In genomic region chr2:111238336-111238735, GRCh38 we compare ENCODE assay signal across 23 cellular contexts.
"Had no signal": no experiment of that assay in that cellular context is flagged by ENCODE, and none has a peak within 500 bp of the region (broad histone marks: within the 10 kb centered on the region; RNA-seq: fewer than 3 reads in every experiment).

No MANE protein-coding gene starts in this region.

- H3K36me3 ChIP-seq: prostate gland, right lobe of liver had no signal

- H3K9me3 ChIP-seq: prostate gland, right lobe of liver had no signal

- H3K4me1 Mint-ChIP-seq: activated B cell treated with CpG ODN at 0.5 μM for 24 hours, brain, T-helper 17 cell had no signal

- H3K4me2 ChIP-seq: smooth muscle cell had no signal

- ATAC-seq: activated T-cell treated with anti-CD3 and anti-CD28 coated beads, Interleukin-2, amount 50 U/mL, for 4 hours; effector memory CD8-positive, alpha-beta T cell; right lobe of liver; T-helper 17 cell had no signal

- H3K4me3 Mint-ChIP-seq: activated B cell treated with CpG ODN at 0.5 μM for 24 hours; activated CD8-positive, alpha-beta T cell treated with anti-CD3 and anti-CD28 coated beads for 36 hours; activated naive CD8-positive, alpha-beta T cell; activated T-cell treated with anti-CD3 and anti-CD28 coated beads, Interleukin-2, amount 50 U/mL, for 4 hours; brain; effector memory CD8-positive, alpha-beta T cell; mesothelial cell of epicardium; T-helper 17 cell had no signal

- H3K27ac Mint-ChIP-seq: activated B cell treated with CpG ODN at 0.5 μM for 24 hours; activated CD8-positive, alpha-beta T cell treated with anti-CD3 and anti-CD28 coated beads for 36 hours; activated naive CD8-positive, alpha-beta T cell; brain; mesothelial cell of epicardium; T-helper 17 cell had no signal

- H3K9me3 Mint-ChIP-seq: activated B cell treated with CpG ODN at 0.5 μM for 24 hours; activated CD8-positive, alpha-beta T cell treated with anti-CD3 and anti-CD28 coated beads for 36 hours; activated T-cell treated with anti-CD3 and anti-CD28 coated beads, Interleukin-2, amount 50 U/mL, for 4 hours; effector memory CD8-positive, alpha-beta T cell had no signal

- H3K4me1 ChIP-seq: prostate gland had no signal

- DNase-seq: activated B cell treated with CpG ODN at 0.5 μM for 24 hours; activated CD4-positive, alpha-beta T cell treated with anti-CD3 and anti-CD28 coated beads for 48 hours; activated effector memory CD4-positive, alpha-beta T cell treated with anti-CD3 and anti-CD28 coated beads, Interleukin-2, amount 50 U/mL, for 16 hours; activated T-cell treated with anti-CD3 and anti-CD28 coated beads, Interleukin-2, amount 50 U/mL, for 4 hours; amniotic stem cell; central memory CD4-positive, alpha-beta T cell; effector memory CD8-positive, alpha-beta T cell; head of caudate nucleus; kidney glomerular epithelial cell; right lobe of liver; stimulated activated CD4-positive, alpha-beta T cell treated with anti-CD3 and anti-CD28 coated beads, Interleukin-4, amount 100 ng/mL, for 4 hours; stimulated activated CD8-positive, alpha-beta memory T cell treated with anti-CD3 and anti-CD28 coated beads, Interleukin-4, amount 100 ng/mL, for 48 hours; stimulated activated naive CD4-positive, alpha-beta T cell treated with Interleukin-2 at 50 U/mL for 16 hours; T-helper 17 cell; trophoblast cell had no signal

- H3K27ac ChIP-seq: epithelial cell of prostate, prostate gland, right lobe of liver had no signal

- H3K27me3 ChIP-seq: right lobe of liver had no signal

- FAIRE-seq: frontal cortex had no signal

- H3K27me3 Mint-ChIP-seq: activated B cell treated with CpG ODN at 0.5 μM for 24 hours; activated CD8-positive, alpha-beta T cell treated with anti-CD3 and anti-CD28 coated beads for 36 hours; activated naive CD8-positive, alpha-beta T cell; effector memory CD8-positive, alpha-beta T cell had no signal

- H3K4me3 ChIP-seq: prostate gland, right lobe of liver, smooth muscle cell had no signal

- H3K36me3 Mint-ChIP-seq: brain, mesothelial cell of epicardium had no signal
